Comparison of ENCODE assay signal across 27 cellular contexts in genomic region chr20:54220722-54221121, GRCh38. TPM values are rescaled to one million over a fixed set of nuclear protein-coding genes. Genes with fewer than 3 reads are reported as not detected.
DNase-seq lines count a peak whose midpoint lies in the region; ATAC-seq, FAIRE-seq and TF ChIP-seq lines count a peak whose summit lies in the region.
"Had no signal": no experiment of that assay in that cellular context is flagged by ENCODE, and none has a peak within 500 bp of the region (broad histone marks: within the 10 kb centered on the region; RNA-seq: fewer than 3 reads in every experiment).

No MANE protein-coding gene starts in this region.

- 97% methylated on average over 6 of the region's 6 CpGs for WGBS in HepG2 (ENCODE audit: low lambda C conversion rate)

- peaks cover 12 to 20% of the 10 kb centered on the region in 2 donors for H3K4me1 Mint-ChIP-seq in natural killer cell
- peaks cover 11 to 21% of the 10 kb centered on the region in 2 donors for H3K4me1 Mint-ChIP-seq in natural killer cell treated with Interleukin-12 subunit alpha and Interleukin-12 subunit beta and Interleukin-15 and Interleukin-18, amount 100 ng/mL, for 72 hours (ENCODE audit: low read depth in 2 of 2)
- peaks cover 37% of the 10 kb centered on the region for H3K4me1 Mint-ChIP-seq in WTC11

- TF ChIP-seq CTCF in natural killer cell (IDR thresholded peaks at IDR 0.05) (no peak), WTC11 (IDR thresholded peaks at IDR 0.05) (no peak), HepG2 (CRISPR knock-in tag; IDR thresholded peaks at IDR 0.05) (no peak)

- H4K20me1 ChIP-seq in HepG2 (ENCODE audit: insufficient read depth, low read length), result no peaks in the 10 kb centered on the region

- TF ChIP-seq RAD21 in HepG2 (CRISPR knock-in tag; IDR thresholded peaks at IDR 0.05), result no peak

- H3K36me3 ChIP-seq in HepG2 (replicated peaks in 1 of 2; ENCODE audit: control insufficient read depth in 1 of 2, insufficient read depth in 2 of 2, low read length in 2 of 2), result peaks cover 9 to 28% of the 10 kb centered on the region in 2 experiments
- H3K36me3 ChIP-seq: prostate gland had no signal

- TF ChIP-seq EP300 in HepG2 (IDR thresholded peaks at IDR 0.05; ENCODE audit: low read depth in 2 of 2, low read length in 2 of 2), result no peak
- TF ChIP-seq EP300 in HepG2 (CRISPR knock-in tag; IDR thresholded peaks at IDR 0.05; ENCODE audit: borderline replicate concordance), result no peak

- no peak overlapping the region for H3K9ac ChIP-seq in HepG2 (ENCODE audit: insufficient read depth, low read depth, low read length)
- H3K9ac ChIP-seq: BLaER1 had no signal

- no peak for FAIRE-seq in HepG2 (lab: Jason Lieb, UNC)
- FAIRE-seq: G401.6 had no signal

- H3K27ac Mint-ChIP-seq in natural killer cell (peak overlapping the region; percentile 75 to 82), WTC11 (0 out of 2 replicates have a peak overlapping the region, but pooled peaks have one; percentile 85)
- peak overlapping the region in 1 of 2 donors; percentile 2 for H3K27ac Mint-ChIP-seq in natural killer cell treated with Interleukin-12 subunit alpha and Interleukin-12 subunit beta and Interleukin-15 and Interleukin-18, amount 100 ng/mL, for 72 hours
- H3K27ac Mint-ChIP-seq: activated T-helper 2 cell treated with anti-CD3 and anti-CD28 coated beads, Interferon-gamma antibody, Interleukin-2, Interleukin-4, amounts not matched to agents 10 μg/mL and 5 μg/mL and 100 μg/mL, durations not matched to agents 14 hours and 24 hours and 36 hours had no signal

- H2AFZ ChIP-seq in HepG2 (ENCODE audit: low read length), result no peak overlapping the region

- in situ Hi-C loops in HepG2 (cut with HindIII; ENCODE audit: extremely low pct_ligation_motif_present, low pct_unique_long_range_greater_than_20kb), result loop anchor here (5.0 to 25.0 kb wide), 2 partner anchors 427 to 1133 kb away; no protein-coding TSS in a partner anchor

- no peaks in the 10 kb centered on the region for H3K27me3 ChIP-seq in HepG2 (ENCODE audit: control insufficient read depth in 1 of 2, insufficient read depth in 2 of 2, low read length in 2 of 2)
- H3K27me3 ChIP-seq: adrenal gland, BLaER1, neutrophil, tibial nerve had no signal

- no peak overlapping the region for H3K4me3 Mint-ChIP-seq in natural killer cell
- no peak overlapping the region for H3K4me3 Mint-ChIP-seq in natural killer cell treated with Interleukin-12 subunit alpha and Interleukin-12 subunit beta and Interleukin-15 and Interleukin-18, amount 100 ng/mL, for 72 hours
- H3K4me3 Mint-ChIP-seq in WTC11, result no peak overlapping the region

- H3K4me2 ChIP-seq in HepG2 (ENCODE audit: low read depth, low read length), result no peak overlapping the region
- H3K4me2 ChIP-seq: BLaER1 had no signal

- no peaks in the 10 kb centered on the region for H3K9me3 ChIP-seq in HepG2 (ENCODE audit: low read length)
- H3K9me3 ChIP-seq: adrenal gland, BLaER1, neutrophil, prostate gland, tibial nerve had no signal

- H3K79me2 ChIP-seq in HepG2 (ENCODE audit: insufficient read depth, low read length), result peaks cover 2% of the 10 kb centered on the region

- no peaks in the 10 kb centered on the region for H3K36me3 Mint-ChIP-seq in natural killer cell
- H3K36me3 Mint-ChIP-seq in natural killer cell treated with Interleukin-12 subunit alpha and Interleukin-12 subunit beta and Interleukin-15 and Interleukin-18, amount 100 ng/mL, for 72 hours, result no peaks in the 10 kb centered on the region
- peaks cover 18% of the 10 kb centered on the region for H3K36me3 Mint-ChIP-seq in WTC11

- ATAC-seq in natural killer cell (no peak), WTC11 (0 out of 2 replicates have a peak, but pooled peaks have one; percentile 23), HepG2 (no peak; the same call in 2 of the 3 replicates), GM18861 (IDR thresholded peaks at IDR 0.05; ENCODE audit: unreplicated experiment) (no peak), GM21528 (IDR thresholded peaks at IDR 0.05; ENCODE audit: low FRiP score, unreplicated experiment) (no peak)
- ATAC-seq in natural killer cell treated with Interleukin-12 subunit alpha and Interleukin-12 subunit beta and Interleukin-15 and Interleukin-18, amount 100 ng/mL, for 72 hours, result no peak
- ATAC-seq: left colon, Panc1 had no signal

- H3K27me3 Mint-ChIP-seq in natural killer cell (ENCODE audit: low read depth in 2 of 2), result no peaks in the 10 kb centered on the region
- no peaks in the 10 kb centered on the region for H3K27me3 Mint-ChIP-seq in natural killer cell treated with Interleukin-12 subunit alpha and Interleukin-12 subunit beta and Interleukin-15 and Interleukin-18, amount 100 ng/mL, for 72 hours
- H3K27me3 Mint-ChIP-seq in WTC11 (ENCODE audit: low read depth), result no peaks in the 10 kb centered on the region
- H3K27me3 Mint-ChIP-seq: effector memory CD8-positive, alpha-beta T cell had no signal

- no peak for DNase-seq in natural killer cell
- no peak for DNase-seq in natural killer cell treated with Interleukin-12 subunit alpha and Interleukin-12 subunit beta and Interleukin-15 and Interleukin-18, amount 100 ng/mL, for 72 hours (ENCODE audit: low spot score)
- DNase-seq in WTC11 (ENCODE audit: low spot score), result no peak
- DNase-seq in HepG2 (ENCODE audit: low spot score), result no peak
- DNase-seq in GM03348 (ENCODE audit: low spot score), result no peak
- DNase-seq: activated CD4-positive, alpha-beta T cell treated with anti-CD3 and anti-CD28 coated beads for 4 hours; adrenal gland; DMS79; effector memory CD8-positive, alpha-beta T cell; erythroblast; left colon; NCI-H1092; NCI-H1694 treated with DMSO at 0.1 percent for 48 hours; NCI-H446 treated with DMSO at 0.1 percent for 48 hours; NCI-H774; Right ventricle myocardium superior; stimulated activated CD4-positive, alpha-beta T cell treated with anti-CD3 and anti-CD28 coated beads, Interleukin-4, amount 100 ng/mL, for 24 hours had no signal

- CTCF ChIA-PET in WTC11 (lab: Charles Lee) (interaction anchor here (0.7 to 2.4 kb wide), 3 partner anchors 12 to 425 kb away, joined by 3 to 9 read pairs (median 3); partner anchors contain the start of gene PFDN4), HepG2 (lab: Yijun Ruan, JAX; ENCODE audit: low intra/inter-chr PET ratio, low total read pairs) (interaction anchor here (3.4 kb wide), 1 partner anchor 426 kb away, joined by 41 read pairs; no protein-coding TSS in a partner anchor)

- H3K9me3 Mint-ChIP-seq in natural killer cell (no peaks in the 10 kb centered on the region), WTC11 (no peaks in the 10 kb centered on the region)
- no peaks in the 10 kb centered on the region for H3K9me3 Mint-ChIP-seq in natural killer cell treated with Interleukin-12 subunit alpha and Interleukin-12 subunit beta and Interleukin-15 and Interleukin-18, amount 100 ng/mL, for 72 hours
- H3K9me3 Mint-ChIP-seq: activated T-helper 2 cell treated with anti-CD3 and anti-CD28 coated beads, Interferon-gamma antibody, Interleukin-2, Interleukin-4, amounts not matched to agents 10 μg/mL and 5 μg/mL and 100 μg/mL, durations not matched to agents 14 hours and 24 hours and 36 hours; effector memory CD8-positive, alpha-beta T cell had no signal

- 0 out of 4 replicates have a peak, but pooled peaks of 1 of the 2 experiments have one; percentile 21 for TF ChIP-seq POLR2A in HepG2 (IDR thresholded peaks at IDR 0.05; ENCODE audit: insufficient read depth in 1 of 2, low read depth in 2 of 2, low read length in 2 of 2)

- no TSS peak for BruUV-seq in HepG2 (replicated peaks; lab: Mats Ljungman, UMichigan)

- H3K27ac ChIP-seq in HepG2 (ENCODE audit: extremely low read length, insufficient read depth, low read length), result no peak overlapping the region
- H3K27ac ChIP-seq: adrenal gland, BLaER1, neutrophil, prostate gland, tibial nerve had no signal

- intact Hi-C loops in natural killer cell (cut with micrococcal nuclease), result no loop called here
- intact Hi-C loops in HepG2 (cut with micrococcal nuclease; ENCODE audit: unreplicated experiment), result loop anchor here (1.0 kb wide), 1 partner anchor 427 kb away; no protein-coding TSS in a partner anchor

- POLR2A ChIA-PET in WTC11 (lab: Charles Lee), result no interaction called here
- POLR2A ChIA-PET in HepG2 (lab: Yijun Ruan, JAX), result no interaction called here

- H3K4me3 ChIP-seq in HepG2 (replicated peaks in 1 of 3; ENCODE audit: insufficient read depth in 1 of 3, low read depth in 2 of 3, low read length in 3 of 3), result no peak overlapping the region
- H3K4me3 ChIP-seq: adrenal gland, BLaER1, prostate gland, tibial nerve had no signal

- H3K4me1 ChIP-seq in HepG2 (ENCODE audit: insufficient read depth, low read length), result peaks cover 3% of the 10 kb centered on the region
- H3K4me1 ChIP-seq: prostate gland had no signal

RNA-seq across cellular contexts. Expression of gene PFDN4, which starts 12.8 kb away (rescaled TPM):
- total RNA-seq in natural killer cell (10 to 100 TPM; 16.5 to 22.2 (median 17.1) TPM), WTC11 (2021) (90.1 to 94.4 TPM (median 90.5 TPM) in 3 replicates), HepG2 (2016; rRNA removed; fragmentation: Illumina TruSeq; extraction: Trizol) (227 and 299 TPM in 2 replicates)
- total RNA-seq in natural killer cell treated with Interleukin-12 subunit alpha and Interleukin-12 subunit beta and Interleukin-15 and Interleukin-18, amount 100 ng/mL, for 72 hours, result 10 to 100 TPM; 26.2 to 46.0 TPM
- total RNA-seq in HepG2 (2016; cell fraction: cytosol; rRNA removed; fragmentation: Illumina TruSeq; extraction: Trizol; ENCODE audit: low read depth), result 116 and 137 TPM in 2 replicates
- total RNA-seq in HepG2 (2016; cell fraction: insoluble cytoplasmic fraction; rRNA removed; fragmentation: Illumina TruSeq; extraction: Trizol), result 227 and 317 TPM in 2 replicates
- 141 and 157 TPM in 2 replicates for total RNA-seq in HepG2 (2016; cell fraction: membrane; rRNA removed; fragmentation: Illumina TruSeq; extraction: Trizol)
- total RNA-seq in HepG2 (2016; cell fraction: nucleus; rRNA removed; fragmentation: Illumina TruSeq; extraction: Trizol), result 81.8 and 87.1 TPM in 2 replicates
- polyA plus RNA-seq in HepG2 (2011; rRNA removed), result 41.7 and 59.8 TPM in 2 replicates
- 37.0 and 54.6 TPM in 2 replicates for polyA plus RNA-seq in HepG2 (2011; cell fraction: cytosol; rRNA removed)
- 11.6 and 20.3 TPM in 2 replicates for polyA plus RNA-seq in HepG2 (2011; cell fraction: nucleus; rRNA removed)
- 152 and 165 TPM in 2 replicates for polyA plus RNA-seq in HepG2 (2012)
- polyA plus RNA-seq in HepG2 (2016; cell fraction: cytosol; fragmentation: Illumina TruSeq; extraction: Trizol; ENCODE audit: low read depth), result 106 and 114 TPM in 2 replicates
- 248 and 300 TPM in 2 replicates for polyA plus RNA-seq in HepG2 (2016; cell fraction: insoluble cytoplasmic fraction; fragmentation: Illumina TruSeq; extraction: Trizol; ENCODE audit: low read depth)
- 116 and 120 TPM in 2 replicates for polyA plus RNA-seq in HepG2 (2016; cell fraction: membrane; fragmentation: Illumina TruSeq; extraction: Trizol; ENCODE audit: low read depth)
- 122 and 141 TPM in 2 replicates for polyA plus RNA-seq in HepG2 (2016; cell fraction: nucleus; fragmentation: Illumina TruSeq; extraction: Trizol; ENCODE audit: insufficient read depth, low read depth)
- 0.28 and 1.1 TPM in 2 replicates for polyA minus RNA-seq in HepG2 (2011; rRNA and poly(A)+ RNA removed; ENCODE audit: low replicate concordance)
- 31.9 and 32.4 TPM in 2 replicates for polyA minus RNA-seq in HepG2 (2011; cell fraction: cytosol; rRNA and poly(A)+ RNA removed)
- 16.5 and 23.9 TPM in 2 replicates for polyA minus RNA-seq in HepG2 (2011; cell fraction: nucleus; rRNA and poly(A)+ RNA removed)

RNA-seq across cellular contexts. Expression of gene CYP24A1, which starts 46.9 kb away (rescaled TPM):
- total RNA-seq in natural killer cell, result under 1 TPM in 1 of 3 donors, not detected in 2; 0.12 TPM
- total RNA-seq in natural killer cell treated with Interleukin-12 subunit alpha and Interleukin-12 subunit beta and Interleukin-15 and Interleukin-18, amount 100 ng/mL, for 72 hours, result not detected
- total RNA-seq in WTC11 (2021), result not detected in 3 replicates
- 6.9 and 9.4 TPM in 2 replicates for total RNA-seq in HepG2 (2016; rRNA removed; fragmentation: Illumina TruSeq; extraction: Trizol)
- 67.3 and 73.1 TPM in 2 replicates for total RNA-seq in HepG2 (2016; cell fraction: cytosol; rRNA removed; fragmentation: Illumina TruSeq; extraction: Trizol; ENCODE audit: low read depth)
- 6.1 and 9.5 TPM in 2 replicates for total RNA-seq in HepG2 (2016; cell fraction: insoluble cytoplasmic fraction; rRNA removed; fragmentation: Illumina TruSeq; extraction: Trizol)
- 33.5 and 36.3 TPM in 2 replicates for total RNA-seq in HepG2 (2016; cell fraction: membrane; rRNA removed; fragmentation: Illumina TruSeq; extraction: Trizol)
- total RNA-seq in HepG2 (2016; cell fraction: nucleus; rRNA removed; fragmentation: Illumina TruSeq; extraction: Trizol), result 7.8 and 8.5 TPM in 2 replicates
- polyA plus RNA-seq in HepG2 (2011; rRNA removed), result 23.7 and 32.7 TPM in 2 replicates
- polyA plus RNA-seq in HepG2 (2011; cell fraction: cytosol; rRNA removed), result 15.3 and 17.1 TPM in 2 replicates
- polyA plus RNA-seq in HepG2 (2011; cell fraction: nucleus; rRNA removed), result 38.3 and 55.7 TPM in 2 replicates
- polyA plus RNA-seq in HepG2 (2012), result 1.8 and 6.1 TPM in 2 replicates
- polyA plus RNA-seq in HepG2 (2016; cell fraction: cytosol; fragmentation: Illumina TruSeq; extraction: Trizol; ENCODE audit: low read depth), result 0.28 and 0.52 TPM in 2 replicates
- 2.7 and 3.9 TPM in 2 replicates for polyA plus RNA-seq in HepG2 (2016; cell fraction: insoluble cytoplasmic fraction; fragmentation: Illumina TruSeq; extraction: Trizol; ENCODE audit: low read depth)
- polyA plus RNA-seq in HepG2 (2016; cell fraction: membrane; fragmentation: Illumina TruSeq; extraction: Trizol; ENCODE audit: low read depth), result 0.63 and 1.2 TPM in 2 replicates
- polyA plus RNA-seq in HepG2 (2016; cell fraction: nucleus; fragmentation: Illumina TruSeq; extraction: Trizol; ENCODE audit: insufficient read depth, low read depth), result 13.8 and 14.1 TPM in 2 replicates
- 40.3 TPM in 1 of 2 replicates, not detected in the other for polyA minus RNA-seq in HepG2 (2011; rRNA and poly(A)+ RNA removed; ENCODE audit: low replicate concordance)
- polyA minus RNA-seq in HepG2 (2011; cell fraction: cytosol; rRNA and poly(A)+ RNA removed), result 45.4 and 51.8 TPM in 2 replicates
- 44.9 and 49.7 TPM in 2 replicates for polyA minus RNA-seq in HepG2 (2011; cell fraction: nucleus; rRNA and poly(A)+ RNA removed)
- total RNA-seq: activated T-helper 2 cell treated with anti-CD3 and anti-CD28 coated beads, Interferon-gamma antibody, Interleukin-2, Interleukin-4, amounts not matched to agents 10 μg/mL and 5 μg/mL and 100 μg/mL, durations not matched to agents 14 hours and 24 hours and 36 hours; adrenal gland; glomerular endothelial cell; left colon; Right ventricle myocardium superior; tibial nerve had no signal
